Comparison of ENCODE assay signal across 17 cellular contexts in genomic region chr2:71003396-71003795, GRCh38. TPM values are rescaled to one million over a fixed set of nuclear protein-coding genes. Genes with fewer than 3 reads are reported as not detected.
DNase-seq lines count a peak whose midpoint lies in the region; FAIRE-seq and TF ChIP-seq lines count a peak whose summit lies in the region.
"Had no signal": no experiment of that assay in that cellular context is flagged by ENCODE, and none has a peak within 500 bp of the region (broad histone marks: within the 10 kb centered on the region; RNA-seq: fewer than 3 reads in every experiment).

No MANE protein-coding gene starts in this region.

- peaks cover 0 to 8% of the 10 kb centered on the region in 2 donors for H3K4me1 ChIP-seq in right atrium auricular region
- H3K4me1 ChIP-seq in left ventricle myocardium inferior, result no peaks in the 10 kb centered on the region
- peaks cover 3 to 11% (median 7%) of the 10 kb centered on the region in 4 experiments; a peak in 5 of 7 replicates for H3K4me1 ChIP-seq in H1 (replicated peaks in 1 of 4; ENCODE audit: control insufficient read depth in 3 of 4, insufficient read depth in 4 of 4, low read length in 3 of 4)
- peaks cover 18% of the 10 kb centered on the region for H3K4me1 ChIP-seq in neural progenitor cell
- H3K4me1 ChIP-seq: BE2C had no signal

- H2BK5ac ChIP-seq in H1 (ENCODE audit: low read depth, low read length), result no peak overlapping the region

- H2AK5ac ChIP-seq in H1 (ENCODE audit: low read depth, low read length), result peak overlapping the region; percentile 69; the same call in 1 of the 2 replicates

- peaks cover 18% of the 10 kb centered on the region for H3F3A ChIP-seq in neural progenitor cell (ENCODE audit: low read depth)

- no peak overlapping the region for H3K56ac ChIP-seq in H1 (replicated peaks; ENCODE audit: insufficient read length, low read depth, low read length)

- intact Hi-C loops in left ventricle myocardium inferior (cut with micrococcal nuclease), result no loop called here

- no peaks in the 10 kb centered on the region for H3K36me3 ChIP-seq in right atrium auricular region
- H3K36me3 ChIP-seq in left ventricle myocardium inferior, result no peaks in the 10 kb centered on the region
- H3K36me3 ChIP-seq in H1 (ENCODE audit: control insufficient read depth in 2 of 4, insufficient read depth in 4 of 4, low read length in 3 of 4), result no peaks in the 10 kb centered on the region
- H3K36me3 ChIP-seq in neural progenitor cell, result no peaks in the 10 kb centered on the region
- H3K36me3 ChIP-seq: BE2C had no signal

- FAIRE-seq in H1 (lab: Jason Lieb, UNC), result no peak
- FAIRE-seq: A204.1, G401.6 had no signal

- no peak overlapping the region for H4K8ac ChIP-seq in H1 (ENCODE audit: extremely low read depth, insufficient read depth, low read length)

- H3K14ac ChIP-seq in H1 (ENCODE audit: insufficient read length), result no peak overlapping the region

- CTCF ChIA-PET in H1 (lab: Charles Lee; ENCODE audit: partially characterized antibody), result interaction anchor here (1.9 kb wide), 1 partner anchor 96 kb away, joined by 7 read pairs; no protein-coding TSS in a partner anchor

- H4K5ac ChIP-seq in H1 (ENCODE audit: insufficient read length, low read depth, low read length), result no peak overlapping the region

- H3K79me2 ChIP-seq in H1 (ENCODE audit: control insufficient read depth in 1 of 2, insufficient read depth in 2 of 2, low read length in 2 of 2) (no peaks in the 10 kb centered on the region), neural progenitor cell (ENCODE audit: low read depth) (no peaks in the 10 kb centered on the region)

- H3K27me3 Mint-ChIP-seq in neural progenitor cell (ENCODE audit: insufficient read depth, low read depth), result peaks cover 5% of the 10 kb centered on the region

- H4K20me1 ChIP-seq in H1 (replicated peaks in 1 of 2; ENCODE audit: control insufficient read depth in 1 of 2, insufficient read depth in 2 of 2, low read length in 2 of 2) (no peaks in the 10 kb centered on the region), neural progenitor cell (ENCODE audit: low read depth) (no peaks in the 10 kb centered on the region)

- peak overlapping the region; percentile 43 for H2BK20ac ChIP-seq in H1 (ENCODE audit: low read length)

- H3K9ac ChIP-seq in H1 (replicated peaks in 1 of 4; ENCODE audit: extremely low read depth in 1 of 4, low read depth in 3 of 4, low read length in 3 of 4) (no peak overlapping the region), neural progenitor cell (no peak overlapping the region)
- H3K9ac ChIP-seq: GM23248 had no signal

- H2BK120ac ChIP-seq in H1 (replicated peaks; ENCODE audit: low read depth, low read length), result no peak overlapping the region

- H3K18ac ChIP-seq in H1 (ENCODE audit: extremely low read depth, low read length), result no peak overlapping the region; the same call in 1 of the 2 replicates

- no peak overlapping the region for H3K27ac ChIP-seq in right atrium auricular region
- no peak overlapping the region for H3K27ac ChIP-seq in left ventricle myocardium inferior (replicated peaks)
- no peak overlapping the region for H3K27ac ChIP-seq in H1 (ENCODE audit: low read depth, low read length)
- H3K27ac ChIP-seq in neural progenitor cell, result no peak overlapping the region
- H3K27ac ChIP-seq: C4-2B, GM23248 had no signal

- POLR2A ChIA-PET in H1 (lab: Charles Lee; ENCODE audit: partially characterized antibody), result no interaction called here

- H4K91ac ChIP-seq in H1 (replicated peaks; ENCODE audit: insufficient read length, low read length), result no peak overlapping the region

- H3K36me3 Mint-ChIP-seq in neural progenitor cell, result no peaks in the 10 kb centered on the region
- H3K36me3 Mint-ChIP-seq: CD4-positive, alpha-beta memory T cell; IgD-negative memory B cell had no signal

- DNase-seq in right atrium auricular region (ENCODE audit: low spot score) (peak; percentile 52), left ventricle myocardium inferior (no peak), H1 (ENCODE audit: low read depth in 1 of 2, low spot score in 2 of 2) (no peak), neural progenitor cell (ENCODE audit: low spot score) (no peak), NCI-H1048 (lab: John Stamatoyannopoulos, UW) (no peak), NCI-H526 treated with DMSO at 0.1 percent for 48 hours (lab: John Stamatoyannopoulos, UW) (no peak), activated gamma-delta T cell (lab: John Stamatoyannopoulos, UW) (no peak)
- DNase-seq in stimulated activated CD4-positive, alpha-beta T cell treated with anti-CD3 and anti-CD28 coated beads, Interleukin-12 subunit alpha, Interleukin-12 subunit beta, amount 100 ng/mL, for 4 hours, result no peak
- DNase-seq: BE2C; CD4-positive, alpha-beta memory T cell; DMS79; GM23248 had no signal

- H3K27ac Mint-ChIP-seq in neural progenitor cell, result peak overlapping the region; percentile 0
- H3K27ac Mint-ChIP-seq: IgD-negative memory B cell had no signal

- 88% methylated on average over 6 of the region's 6 CpGs; no CpG with 5 or more reads in 1 of the 2 experiments for WGBS in H1 (ENCODE audit: extremely low coverage in 1 of 2, insufficient coverage in 1 of 2, insufficient read length in 1 of 2, insufficient replicate concordance in 2 of 2, low coverage in 1 of 2, low lambda C conversion rate in 2 of 2, missing lambda C conversion rate in 1 of 2), 2 experiments

- H3K4me3 ChIP-seq in right atrium auricular region (no peak overlapping the region), left ventricle myocardium inferior (no peak overlapping the region), H1 (ENCODE audit: extremely low read depth in 1 of 4, insufficient read depth in 2 of 4, low read depth in 3 of 4, low read length in 4 of 4) (no peak overlapping the region), neural progenitor cell (no peak overlapping the region)
- H3K4me3 ChIP-seq: GM23248 had no signal

- peak overlapping the region; percentile 88; the same call in 1 of the 2 replicates for H2BK15ac ChIP-seq in H1 (ENCODE audit: low read length)

- H3K9me3 ChIP-seq in right atrium auricular region (no peaks in the 10 kb centered on the region), left ventricle myocardium inferior (replicated peaks) (no peaks in the 10 kb centered on the region), H1 (ENCODE audit: insufficient read depth in 2 of 2, low read depth in 1 of 2, low read length in 1 of 2) (no peaks in the 10 kb centered on the region), neural progenitor cell (ENCODE audit: low read depth) (no peaks in the 10 kb centered on the region)
- H3K9me3 ChIP-seq: BE2C had no signal

- TF ChIP-seq EP300 in H1 (IDR thresholded peaks at IDR 0.05; ENCODE audit: borderline replicate concordance in 1 of 2, low read depth in 2 of 2, low read length in 2 of 2), result no peak

- no peak for TF ChIP-seq CTCF in right atrium auricular region (IDR thresholded peaks at IDR 0.05)
- TF ChIP-seq CTCF in left ventricle myocardium inferior (IDR thresholded peaks at IDR 0.05; ENCODE audit: borderline replicate concordance), result no peak
- TF ChIP-seq CTCF in H1 (IDR thresholded peaks at IDR 0.05; ENCODE audit: control extremely low read depth in 1 of 3, insufficient read depth in 1 of 3, low read depth in 1 of 3, low read length in 3 of 3), result no peak
- no peak for TF ChIP-seq CTCF in neural progenitor cell (IDR thresholded peaks at IDR 0.05)

- H3K4me2 ChIP-seq in H1 (ENCODE audit: insufficient read depth in 1 of 2, low read depth in 2 of 2, low read length in 2 of 2) (no peak overlapping the region), neural progenitor cell (no peak overlapping the region)

- H3K79me1 ChIP-seq in H1 (ENCODE audit: low read depth, low read length), result no peaks in the 10 kb centered on the region

- peaks cover 20% of the 10 kb centered on the region for H3K4me1 Mint-ChIP-seq in neural progenitor cell

- peak overlapping the region; percentile 1 for H3K4me3 Mint-ChIP-seq in neural progenitor cell
- H3K4me3 Mint-ChIP-seq: CD4-positive, alpha-beta memory T cell had no signal

- peak overlapping the region; percentile 75; the same call in 1 of the 2 replicates for H2BK12ac ChIP-seq in H1 (ENCODE audit: low read depth, low read length)

- TF ChIP-seq RAD21 in H1 (IDR thresholded peaks at IDR 0.05 in 1 of 2, conservative IDR thresholded peaks at IDR 0.05 in 1 of 2; ENCODE audit: low read depth in 2 of 2, low read length in 2 of 2), result no peak

- H3K4ac ChIP-seq in H1 (replicated peaks; ENCODE audit: insufficient read length, low read depth, low read length), result no peak overlapping the region

- H3K27me3 ChIP-seq in right atrium auricular region, result no peaks in the 10 kb centered on the region
- H3K27me3 ChIP-seq in left ventricle myocardium inferior (ENCODE audit: low read depth), result peaks cover 6% of the 10 kb centered on the region
- H3K27me3 ChIP-seq in H1 (replicated peaks in 1 of 4; ENCODE audit: control insufficient read depth in 3 of 4, extremely low read depth in 1 of 4, insufficient read depth in 3 of 4, low read length in 3 of 4), result peaks cover 0 to 7% (median 0%) of the 10 kb centered on the region in 4 experiments; a peak in 4 of 7 replicates
- H3K27me3 ChIP-seq in neural progenitor cell, result peaks cover 13% of the 10 kb centered on the region
- H3K27me3 ChIP-seq: BE2C had no signal

- no peak for TF ChIP-seq POLR2A in H1 (IDR thresholded peaks at IDR 0.05; ENCODE audit: control extremely low read depth in 1 of 2, low read depth in 2 of 2, low read length in 2 of 2)

- no peaks in the 10 kb centered on the region; the same call in 1 of the 2 replicates for H3K23me2 ChIP-seq in H1 (ENCODE audit: low read depth, low read length)

- no peak overlapping the region for H2AFZ ChIP-seq in H1 (ENCODE audit: low read length)
- H2AFZ ChIP-seq in neural progenitor cell (replicated peaks), result no peak overlapping the region
- H2AFZ ChIP-seq: GM23248 had no signal

- H3K9me3 Mint-ChIP-seq in neural progenitor cell, result no peaks in the 10 kb centered on the region
- H3K9me3 Mint-ChIP-seq: CD4-positive, alpha-beta memory T cell; IgD-negative memory B cell had no signal

- no peak overlapping the region for H3K23ac ChIP-seq in H1 (ENCODE audit: insufficient read length)

RNA-seq across cellular contexts. Expression of gene TEX261, which starts 8.7 kb away (rescaled TPM):
- total RNA-seq in right atrium auricular region (10 to 100 TPM; 26.7 to 38.0 TPM), left ventricle myocardium inferior (50.7 TPM), neural progenitor cell (ENCODE audit: low replicate concordance) (9.4 and 27.7 TPM in 2 replicates)
- total RNA-seq in H1 (2021; fragmentation: NEBNext Ultra II Directional; extraction: Animal tissue kit (Norgen Biotek cat#: 25700)), result 24.3 and 25.2 TPM in 2 replicates
- 30.1 and 31.2 TPM in 2 replicates for polyA plus RNA-seq in H1 (2011; rRNA removed)
- polyA plus RNA-seq in H1 (2011; cell fraction: cytosol; rRNA removed), result 20.9 TPM
- 45.3 TPM for polyA plus RNA-seq in H1 (2011; cell fraction: nucleus; rRNA removed)
- polyA plus RNA-seq in H1 (2012, experiment 1 of 2), result 15.6 to 18.4 TPM (median 17.5 TPM) in 4 replicates
- polyA plus RNA-seq in H1 (2012, experiment 2 of 2), result 16.0 TPM
- 27.3 TPM for polyA plus RNA-seq in H1 (2013, experiment 1 of 2)
- polyA plus RNA-seq in H1 (2013, experiment 2 of 2), result 37.1 TPM
- polyA minus RNA-seq in H1 (2011; rRNA and poly(A)+ RNA removed), result 32.0 and 32.9 TPM in 2 replicates
- polyA minus RNA-seq in H1 (2011; cell fraction: cytosol; rRNA and poly(A)+ RNA removed), result 11.2 TPM
- polyA minus RNA-seq in H1 (2011; cell fraction: nucleus; rRNA and poly(A)+ RNA removed), result 17.3 TPM

RNA-seq across cellular contexts. Expression of gene ANKRD53, which starts 25.0 kb away (rescaled TPM):
- total RNA-seq in right atrium auricular region, result 1 to 10 TPM in 1 of 2 donors, under 1 TPM in 1; 0.78 to 1.7 TPM
- total RNA-seq in left ventricle myocardium inferior, result 0.33 TPM
- total RNA-seq in H1 (2021; fragmentation: NEBNext Ultra II Directional; extraction: Animal tissue kit (Norgen Biotek cat#: 25700)), result 0.39 and 0.55 TPM in 2 replicates
- 0.53 and 0.70 TPM in 2 replicates for polyA plus RNA-seq in H1 (2011; rRNA removed)
- polyA plus RNA-seq in H1 (2011; cell fraction: cytosol; rRNA removed), result 0.27 TPM
- polyA plus RNA-seq in H1 (2011; cell fraction: nucleus; rRNA removed), result 0.64 TPM
- polyA plus RNA-seq in H1 (2012, experiment 1 of 2), result 0.49 to 0.90 TPM (median 0.61 TPM) in 4 replicates
- polyA plus RNA-seq in H1 (2012, experiment 2 of 2), result 0.39 TPM
- 0.77 TPM for polyA plus RNA-seq in H1 (2013, experiment 1 of 2)
- polyA plus RNA-seq in H1 (2013, experiment 2 of 2), result 0.75 TPM
- polyA minus RNA-seq in H1 (2011; rRNA and poly(A)+ RNA removed), result 0.47 and 0.61 TPM in 2 replicates
- polyA minus RNA-seq in H1 (2011; cell fraction: cytosol; rRNA and poly(A)+ RNA removed), result not detected
- 2.1 TPM for polyA minus RNA-seq in H1 (2011; cell fraction: nucleus; rRNA and poly(A)+ RNA removed)
- total RNA-seq in neural progenitor cell (ENCODE audit: low replicate concordance), result 0.06 TPM in 1 of 2 replicates, not detected in the other
- total RNA-seq: GM23248, H7 had no signal
- polyA plus RNA-seq: CD4-positive, alpha-beta memory T cell; IgD-negative memory B cell had no signal
